In the genomic region with DNA sequence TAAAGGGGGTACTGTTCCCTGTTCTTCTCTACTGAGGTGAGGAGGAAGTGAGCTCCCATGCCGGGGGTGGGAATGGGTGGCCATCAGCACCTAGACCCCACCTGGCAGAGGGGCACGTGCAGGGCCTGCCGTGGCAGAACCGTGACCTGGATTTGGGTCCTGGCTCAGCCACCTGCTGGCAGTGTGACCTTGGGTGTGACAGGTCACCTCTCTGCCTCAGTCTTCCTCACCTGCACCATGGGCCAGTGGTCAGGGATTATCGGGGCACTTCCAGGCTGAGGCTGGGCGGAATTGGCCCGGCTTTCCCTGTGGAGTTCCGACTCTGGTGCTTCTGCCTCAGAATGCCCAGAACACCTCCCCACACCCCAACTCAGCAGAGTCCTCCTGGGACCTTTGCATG, we compare ENCODE assay signal across 5 cellular contexts. TPM values are rescaled to one million over a fixed set of nuclear protein-coding genes. Genes with fewer than 3 reads are reported as not detected.
"Had no signal": no experiment of that assay in that cellular context is flagged by ENCODE, and none has a peak within 500 bp of the region (broad histone marks: within the 10 kb centered on the region; RNA-seq: fewer than 3 reads in every experiment).

No MANE protein-coding gene starts in this region.

RNA-seq across cellular contexts. Expression of a gene that starts 36.5 kb away (rescaled TPM):
- total RNA-seq: endothelial cell of umbilical vein, fibroblast of lung, fibroblast of villous mesenchyme, lung microvascular endothelial cell had no signal
- polyA plus RNA-seq: endothelial cell of umbilical vein, immature natural killer cell had no signal
